20 cellular contexts compared by ENCODE assay signal in genomic region chr7:23709081-23709746, GRCh38.
"Had no signal": no experiment of that assay in that cellular context is flagged by ENCODE, and none has a peak within 500 bp of the region (broad histone marks: within the 10 kb centered on the region; RNA-seq: fewer than 3 reads in every experiment).

No MANE protein-coding gene starts in this region.

- H3K4me3 Mint-ChIP-seq: activated B cell treated with CpG ODN at 0.5 μM for 24 hours; activated CD4-positive, alpha-beta memory T cell treated with anti-CD3 and anti-CD28 coated beads, Interleukin-2, amount 10 ng/mL, durations not matched to agents 7 days and 5 days; activated CD8-positive, alpha-beta memory T cell treated with anti-CD3 and anti-CD28 coated beads, Interleukin-2, amount 10 ng/mL, durations not matched to agents 7 days and 5 days; activated T-helper 17 cell treated with anti-CD3 and anti-CD28 coated beads, Interleukin-2, amount 50 U/mL, for 72 hours; central memory CD8-positive, alpha-beta T cell; nephron; stimulated activated naive B cell treated with anti-CD40 and anti-IgM and Interleukin-4, amounts not matched to agents 10 μg/mL and 1 μg/mL and 100 μg/mL, for 72 hours had no signal

- H3K27ac Mint-ChIP-seq: activated B cell treated with CpG ODN at 0.5 μM for 24 hours; activated CD4-positive, alpha-beta memory T cell treated with anti-CD3 and anti-CD28 coated beads, Interleukin-2, amount 10 ng/mL, durations not matched to agents 7 days and 5 days; activated CD8-positive, alpha-beta memory T cell treated with anti-CD3 and anti-CD28 coated beads, Interleukin-2, amount 10 ng/mL, durations not matched to agents 7 days and 5 days; activated T-helper 17 cell treated with anti-CD3 and anti-CD28 coated beads, Interleukin-2, amount 50 U/mL, for 72 hours; nephron; stimulated activated naive B cell treated with anti-CD40 and anti-IgM and Interleukin-4, amounts not matched to agents 10 μg/mL and 1 μg/mL and 100 μg/mL, for 72 hours had no signal

- H3K4me3 ChIP-seq: esophagus muscularis mucosa, gastroesophageal sphincter, heart right ventricle, lower lobe of right lung, thyroid gland had no signal

- H3K27me3 ChIP-seq: brain microvascular endothelial cell, esophagus muscularis mucosa, gastroesophageal sphincter, heart right ventricle, thyroid gland had no signal

- H3K27ac ChIP-seq: brain microvascular endothelial cell, esophagus muscularis mucosa, gastroesophageal sphincter, heart right ventricle, lower lobe of right lung, thyroid gland had no signal

- H3K36me3 ChIP-seq: brain microvascular endothelial cell, thyroid gland had no signal

- H3K4me1 ChIP-seq: esophagus muscularis mucosa, gastroesophageal sphincter, heart right ventricle, lower lobe of right lung, thyroid gland had no signal

- H3K27me3 Mint-ChIP-seq: activated B cell treated with CpG ODN at 0.5 μM for 24 hours; activated CD4-positive, alpha-beta memory T cell treated with anti-CD3 and anti-CD28 coated beads, Interleukin-2, amount 10 ng/mL, durations not matched to agents 7 days and 5 days; activated T-helper 17 cell treated with anti-CD3 and anti-CD28 coated beads, Interleukin-2, amount 50 U/mL, for 72 hours; central memory CD8-positive, alpha-beta T cell; stimulated activated naive B cell treated with anti-CD40 and anti-IgM and Interleukin-4, amounts not matched to agents 10 μg/mL and 1 μg/mL and 100 μg/mL, for 72 hours had no signal

- H3K4me1 Mint-ChIP-seq: activated B cell treated with CpG ODN at 0.5 μM for 24 hours; activated CD4-positive, alpha-beta memory T cell treated with anti-CD3 and anti-CD28 coated beads, Interleukin-2, amount 10 ng/mL, durations not matched to agents 7 days and 5 days; activated CD8-positive, alpha-beta memory T cell treated with anti-CD3 and anti-CD28 coated beads, Interleukin-2, amount 10 ng/mL, durations not matched to agents 7 days and 5 days; activated T-helper 17 cell treated with anti-CD3 and anti-CD28 coated beads, Interleukin-2, amount 50 U/mL, for 72 hours; nephron had no signal

- H3K9me3 ChIP-seq: thyroid gland had no signal

- DNase-seq: activated B cell treated with CpG ODN at 0.5 μM for 24 hours; activated CD4-positive, alpha-beta memory T cell treated with anti-CD3 and anti-CD28 coated beads, Interleukin-2, amount 10 ng/mL, durations not matched to agents 7 days and 5 days; activated CD4-positive, alpha-beta T cell treated with anti-CD3 and anti-CD28 coated beads for 4 hours; activated CD8-positive, alpha-beta memory T cell treated with anti-CD3 and anti-CD28 coated beads, Interleukin-2, amount 10 ng/mL, durations not matched to agents 7 days and 5 days; activated naive CD4-positive, alpha-beta T cell treated with Interleukin-2 at 50 U/mL for 16 hours; activated T-cell treated with anti-CD3 and anti-CD28 coated beads, Interleukin-2, amount 50 U/mL, for 1 hour; brain microvascular endothelial cell; cortex of kidney; effector CD4-positive, alpha-beta T cell; heart right ventricle; lower lobe of right lung; posterior cingulate gyrus; stimulated activated naive B cell treated with anti-CD40 and anti-IgM and Interleukin-4, amounts not matched to agents 10 μg/mL and 1 μg/mL and 100 μg/mL, for 72 hours; T-helper 9 cell; thyroid gland had no signal
